Comparison of ENCODE assay signal across 1 cellular context in the genomic region with DNA sequence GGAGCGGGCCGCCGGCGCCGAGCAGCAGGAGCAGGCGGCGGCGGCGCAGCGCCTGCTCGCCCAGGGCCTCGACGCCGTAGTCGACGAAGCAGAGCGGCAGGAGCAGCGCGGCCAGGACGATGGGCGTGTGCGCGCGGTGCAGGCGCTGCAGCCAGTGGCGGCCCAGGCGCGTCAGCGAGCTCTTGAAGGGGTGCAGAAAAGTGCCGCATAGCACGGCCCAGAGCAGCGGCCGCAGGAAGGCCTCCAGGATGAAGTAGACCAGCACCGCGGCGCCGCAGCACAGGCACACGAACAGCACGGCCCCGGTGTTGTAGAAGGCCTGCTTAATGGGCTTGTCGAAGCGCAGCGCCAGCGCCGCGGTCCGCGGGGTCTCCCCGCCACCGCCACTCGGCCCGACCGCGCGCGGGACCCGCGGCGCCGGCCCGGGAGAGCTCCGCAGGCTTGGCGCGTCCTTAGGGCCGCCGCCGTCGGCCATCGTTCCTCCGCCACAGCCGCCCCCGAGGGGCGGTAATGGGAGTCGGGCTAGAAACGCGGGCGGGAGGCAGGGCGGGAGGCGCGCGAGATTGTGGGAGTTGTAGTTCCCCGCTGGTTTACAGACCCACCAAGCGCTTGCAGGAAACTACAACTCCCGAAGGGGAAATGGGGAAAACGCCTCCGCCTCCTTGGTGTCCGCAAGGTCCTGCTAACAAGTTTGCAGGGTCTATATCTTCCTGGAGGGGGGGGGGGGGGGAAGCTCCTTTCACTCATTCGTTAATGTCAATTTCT.
TF ChIP-seq lines count a peak whose summit lies in the region.

A gene (minus strand): TSS at position 509 of the 765 bp plus-strand sequence. CDS start 34 bp downstream, at position 475.

TF ChIP-seq in K562, 482 proteins besides CTCF, POLR2A, EP300 and RAD21 (continued from another document and continues in another):
- TF ChIP-seq, protein P1, sequence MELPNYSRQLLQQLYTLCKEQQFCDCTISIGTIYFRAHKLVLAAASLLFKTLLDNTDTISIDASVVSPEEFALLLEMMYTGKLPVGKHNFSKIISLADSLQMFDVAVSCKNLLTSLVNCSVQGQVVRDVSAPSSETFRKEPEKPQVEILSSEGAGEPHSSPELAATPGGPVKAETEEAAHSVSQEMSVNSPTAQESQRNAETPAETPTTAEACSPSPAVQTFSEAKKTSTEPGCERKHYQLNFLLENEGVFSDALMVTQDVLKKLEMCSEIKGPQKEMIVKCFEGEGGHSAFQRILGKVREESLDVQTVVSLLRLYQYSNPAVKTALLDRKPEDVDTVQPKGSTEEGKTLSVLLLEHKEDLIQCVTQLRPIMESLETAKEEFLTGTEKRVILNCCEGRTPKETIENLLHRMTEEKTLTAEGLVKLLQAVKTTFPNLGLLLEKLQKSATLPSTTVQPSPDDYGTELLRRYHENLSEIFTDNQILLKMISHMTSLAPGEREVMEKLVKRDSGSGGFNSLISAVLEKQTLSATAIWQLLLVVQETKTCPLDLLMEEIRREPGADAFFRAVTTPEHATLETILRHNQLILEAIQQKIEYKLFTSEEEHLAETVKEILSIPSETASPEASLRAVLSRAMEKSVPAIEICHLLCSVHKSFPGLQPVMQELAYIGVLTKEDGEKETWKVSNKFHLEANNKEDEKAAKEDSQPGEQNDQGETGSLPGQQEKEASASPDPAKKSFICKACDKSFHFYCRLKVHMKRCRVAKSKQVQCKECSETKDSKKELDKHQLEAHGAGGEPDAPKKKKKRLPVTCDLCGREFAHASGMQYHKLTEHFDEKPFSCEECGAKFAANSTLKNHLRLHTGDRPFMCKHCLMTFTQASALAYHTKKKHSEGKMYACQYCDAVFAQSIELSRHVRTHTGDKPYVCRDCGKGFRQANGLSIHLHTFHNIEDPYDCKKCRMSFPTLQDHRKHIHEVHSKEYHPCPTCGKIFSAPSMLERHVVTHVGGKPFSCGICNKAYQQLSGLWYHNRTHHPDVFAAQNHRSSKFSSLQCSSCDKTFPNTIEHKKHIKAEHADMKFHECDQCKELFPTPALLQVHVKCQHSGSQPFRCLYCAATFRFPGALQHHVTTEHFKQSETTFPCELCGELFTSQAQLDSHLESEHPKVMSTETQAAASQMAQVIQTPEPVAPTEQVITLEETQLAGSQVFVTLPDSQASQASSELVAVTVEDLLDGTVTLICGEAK (IDR thresholded peaks at IDR 0.05), result 0 out of 2 replicates have a peak, but pooled peaks have one; percentile 7
- TF ChIP-seq, protein P1 (CRISPR knock-in tag; IDR thresholded peaks at IDR 0.05), result no peak
- TF ChIP-seq ZNF408 (CRISPR knock-in tag; IDR thresholded peaks at IDR 0.05; ENCODE audit: low read depth) (no peak), MAZ (CRISPR knock-in tag; conservative IDR thresholded peaks at IDR 0.05 in 1 of 2, IDR thresholded peaks at IDR 0.05 in 1 of 2) (peak; percentile 99), CTBP1 (IDR thresholded peaks at IDR 0.05; ENCODE audit: borderline replicate concordance) (peak; percentile 52; the same call in 1 of the 2 replicates), PYGO2 (tag; IDR thresholded peaks at IDR 0.05) (no peak), FOXA1 (IDR thresholded peaks at IDR 0.05; ENCODE audit: borderline replicate concordance) (no peak), HNRNPUL1 (IDR thresholded peaks at IDR 0.05; ENCODE audit: low read length) (no peak), TRIM28 (IDR thresholded peaks at IDR 0.05) (no peak), ZBTB8A (IDR thresholded peaks at IDR 0.05; ENCODE audit: partially characterized antibody) (no peak), ZZZ3 (IDR thresholded peaks at IDR 0.05) (no peak), SAFB (IDR thresholded peaks at IDR 0.05; ENCODE audit: borderline replicate concordance, low read depth, low read length) (no peak), TCF3 (CRISPR knock-in tag; IDR thresholded peaks at IDR 0.05) (0 out of 2 replicates have a peak, but pooled peaks have one; percentile 13), EP400 (IDR thresholded peaks at IDR 0.05) (no peak; the same call in 1 of the 2 replicates), HDAC3 (IDR thresholded peaks at IDR 0.05; ENCODE audit: borderline replicate concordance, partially characterized antibody) (no peak)
- TF ChIP-seq, protein P2, sequence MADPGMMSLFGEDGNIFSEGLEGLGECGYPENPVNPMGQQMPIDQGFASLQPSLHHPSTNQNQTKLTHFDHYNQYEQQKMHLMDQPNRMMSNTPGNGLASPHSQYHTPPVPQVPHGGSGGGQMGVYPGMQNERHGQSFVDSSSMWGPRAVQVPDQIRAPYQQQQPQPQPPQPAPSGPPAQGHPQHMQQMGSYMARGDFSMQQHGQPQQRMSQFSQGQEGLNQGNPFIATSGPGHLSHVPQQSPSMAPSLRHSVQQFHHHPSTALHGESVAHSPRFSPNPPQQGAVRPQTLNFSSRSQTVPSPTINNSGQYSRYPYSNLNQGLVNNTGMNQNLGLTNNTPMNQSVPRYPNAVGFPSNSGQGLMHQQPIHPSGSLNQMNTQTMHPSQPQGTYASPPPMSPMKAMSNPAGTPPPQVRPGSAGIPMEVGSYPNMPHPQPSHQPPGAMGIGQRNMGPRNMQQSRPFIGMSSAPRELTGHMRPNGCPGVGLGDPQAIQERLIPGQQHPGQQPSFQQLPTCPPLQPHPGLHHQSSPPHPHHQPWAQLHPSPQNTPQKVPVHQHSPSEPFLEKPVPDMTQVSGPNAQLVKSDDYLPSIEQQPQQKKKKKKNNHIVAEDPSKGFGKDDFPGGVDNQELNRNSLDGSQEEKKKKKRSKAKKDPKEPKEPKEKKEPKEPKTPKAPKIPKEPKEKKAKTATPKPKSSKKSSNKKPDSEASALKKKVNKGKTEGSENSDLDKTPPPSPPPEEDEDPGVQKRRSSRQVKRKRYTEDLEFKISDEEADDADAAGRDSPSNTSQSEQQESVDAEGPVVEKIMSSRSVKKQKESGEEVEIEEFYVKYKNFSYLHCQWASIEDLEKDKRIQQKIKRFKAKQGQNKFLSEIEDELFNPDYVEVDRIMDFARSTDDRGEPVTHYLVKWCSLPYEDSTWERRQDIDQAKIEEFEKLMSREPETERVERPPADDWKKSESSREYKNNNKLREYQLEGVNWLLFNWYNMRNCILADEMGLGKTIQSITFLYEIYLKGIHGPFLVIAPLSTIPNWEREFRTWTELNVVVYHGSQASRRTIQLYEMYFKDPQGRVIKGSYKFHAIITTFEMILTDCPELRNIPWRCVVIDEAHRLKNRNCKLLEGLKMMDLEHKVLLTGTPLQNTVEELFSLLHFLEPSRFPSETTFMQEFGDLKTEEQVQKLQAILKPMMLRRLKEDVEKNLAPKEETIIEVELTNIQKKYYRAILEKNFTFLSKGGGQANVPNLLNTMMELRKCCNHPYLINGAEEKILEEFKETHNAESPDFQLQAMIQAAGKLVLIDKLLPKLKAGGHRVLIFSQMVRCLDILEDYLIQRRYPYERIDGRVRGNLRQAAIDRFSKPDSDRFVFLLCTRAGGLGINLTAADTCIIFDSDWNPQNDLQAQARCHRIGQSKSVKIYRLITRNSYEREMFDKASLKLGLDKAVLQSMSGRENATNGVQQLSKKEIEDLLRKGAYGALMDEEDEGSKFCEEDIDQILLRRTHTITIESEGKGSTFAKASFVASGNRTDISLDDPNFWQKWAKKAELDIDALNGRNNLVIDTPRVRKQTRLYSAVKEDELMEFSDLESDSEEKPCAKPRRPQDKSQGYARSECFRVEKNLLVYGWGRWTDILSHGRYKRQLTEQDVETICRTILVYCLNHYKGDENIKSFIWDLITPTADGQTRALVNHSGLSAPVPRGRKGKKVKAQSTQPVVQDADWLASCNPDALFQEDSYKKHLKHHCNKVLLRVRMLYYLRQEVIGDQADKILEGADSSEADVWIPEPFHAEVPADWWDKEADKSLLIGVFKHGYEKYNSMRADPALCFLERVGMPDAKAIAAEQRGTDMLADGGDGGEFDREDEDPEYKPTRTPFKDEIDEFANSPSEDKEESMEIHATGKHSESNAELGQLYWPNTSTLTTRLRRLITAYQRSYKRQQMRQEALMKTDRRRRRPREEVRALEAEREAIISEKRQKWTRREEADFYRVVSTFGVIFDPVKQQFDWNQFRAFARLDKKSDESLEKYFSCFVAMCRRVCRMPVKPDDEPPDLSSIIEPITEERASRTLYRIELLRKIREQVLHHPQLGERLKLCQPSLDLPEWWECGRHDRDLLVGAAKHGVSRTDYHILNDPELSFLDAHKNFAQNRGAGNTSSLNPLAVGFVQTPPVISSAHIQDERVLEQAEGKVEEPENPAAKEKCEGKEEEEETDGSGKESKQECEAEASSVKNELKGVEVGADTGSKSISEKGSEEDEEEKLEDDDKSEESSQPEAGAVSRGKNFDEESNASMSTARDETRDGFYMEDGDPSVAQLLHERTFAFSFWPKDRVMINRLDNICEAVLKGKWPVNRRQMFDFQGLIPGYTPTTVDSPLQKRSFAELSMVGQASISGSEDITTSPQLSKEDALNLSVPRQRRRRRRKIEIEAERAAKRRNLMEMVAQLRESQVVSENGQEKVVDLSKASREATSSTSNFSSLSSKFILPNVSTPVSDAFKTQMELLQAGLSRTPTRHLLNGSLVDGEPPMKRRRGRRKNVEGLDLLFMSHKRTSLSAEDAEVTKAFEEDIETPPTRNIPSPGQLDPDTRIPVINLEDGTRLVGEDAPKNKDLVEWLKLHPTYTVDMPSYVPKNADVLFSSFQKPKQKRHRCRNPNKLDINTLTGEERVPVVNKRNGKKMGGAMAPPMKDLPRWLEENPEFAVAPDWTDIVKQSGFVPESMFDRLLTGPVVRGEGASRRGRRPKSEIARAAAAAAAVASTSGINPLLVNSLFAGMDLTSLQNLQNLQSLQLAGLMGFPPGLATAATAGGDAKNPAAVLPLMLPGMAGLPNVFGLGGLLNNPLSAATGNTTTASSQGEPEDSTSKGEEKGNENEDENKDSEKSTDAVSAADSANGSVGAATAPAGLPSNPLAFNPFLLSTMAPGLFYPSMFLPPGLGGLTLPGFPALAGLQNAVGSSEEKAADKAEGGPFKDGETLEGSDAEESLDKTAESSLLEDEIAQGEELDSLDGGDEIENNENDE (IDR thresholded peaks at IDR 0.05; ENCODE audit: low read depth, low read length), result no peak
- TF ChIP-seq, protein P3, sequence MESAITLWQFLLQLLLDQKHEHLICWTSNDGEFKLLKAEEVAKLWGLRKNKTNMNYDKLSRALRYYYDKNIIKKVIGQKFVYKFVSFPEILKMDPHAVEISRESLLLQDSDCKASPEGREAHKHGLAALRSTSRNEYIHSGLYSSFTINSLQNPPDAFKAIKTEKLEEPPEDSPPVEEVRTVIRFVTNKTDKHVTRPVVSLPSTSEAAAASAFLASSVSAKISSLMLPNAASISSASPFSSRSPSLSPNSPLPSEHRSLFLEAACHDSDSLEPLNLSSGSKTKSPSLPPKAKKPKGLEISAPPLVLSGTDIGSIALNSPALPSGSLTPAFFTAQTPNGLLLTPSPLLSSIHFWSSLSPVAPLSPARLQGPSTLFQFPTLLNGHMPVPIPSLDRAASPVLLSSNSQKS (CRISPR knock-in tag; IDR thresholded peaks at IDR 0.05), result no peak
- TF ChIP-seq, protein P4, sequence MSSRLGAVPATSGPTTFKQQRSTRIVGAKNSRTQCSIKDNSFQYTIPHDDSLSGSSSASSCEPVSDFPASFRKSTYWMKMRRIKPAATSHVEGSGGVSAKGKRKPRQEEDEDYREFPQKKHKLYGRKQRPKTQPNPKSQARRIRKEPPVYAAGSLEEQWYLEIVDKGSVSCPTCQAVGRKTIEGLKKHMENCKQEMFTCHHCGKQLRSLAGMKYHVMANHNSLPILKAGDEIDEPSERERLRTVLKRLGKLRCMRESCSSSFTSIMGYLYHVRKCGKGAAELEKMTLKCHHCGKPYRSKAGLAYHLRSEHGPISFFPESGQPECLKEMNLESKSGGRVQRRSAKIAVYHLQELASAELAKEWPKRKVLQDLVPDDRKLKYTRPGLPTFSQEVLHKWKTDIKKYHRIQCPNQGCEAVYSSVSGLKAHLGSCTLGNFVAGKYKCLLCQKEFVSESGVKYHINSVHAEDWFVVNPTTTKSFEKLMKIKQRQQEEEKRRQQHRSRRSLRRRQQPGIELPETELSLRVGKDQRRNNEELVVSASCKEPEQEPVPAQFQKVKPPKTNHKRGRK (tag; IDR thresholded peaks at IDR 0.05), result no peak
- TF ChIP-seq, protein P5, sequence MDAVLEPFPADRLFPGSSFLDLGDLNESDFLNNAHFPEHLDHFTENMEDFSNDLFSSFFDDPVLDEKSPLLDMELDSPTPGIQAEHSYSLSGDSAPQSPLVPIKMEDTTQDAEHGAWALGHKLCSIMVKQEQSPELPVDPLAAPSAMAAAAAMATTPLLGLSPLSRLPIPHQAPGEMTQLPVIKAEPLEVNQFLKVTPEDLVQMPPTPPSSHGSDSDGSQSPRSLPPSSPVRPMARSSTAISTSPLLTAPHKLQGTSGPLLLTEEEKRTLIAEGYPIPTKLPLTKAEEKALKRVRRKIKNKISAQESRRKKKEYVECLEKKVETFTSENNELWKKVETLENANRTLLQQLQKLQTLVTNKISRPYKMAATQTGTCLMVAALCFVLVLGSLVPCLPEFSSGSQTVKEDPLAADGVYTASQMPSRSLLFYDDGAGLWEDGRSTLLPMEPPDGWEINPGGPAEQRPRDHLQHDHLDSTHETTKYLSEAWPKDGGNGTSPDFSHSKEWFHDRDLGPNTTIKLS (IDR thresholded peaks at IDR 0.05; ENCODE audit: borderline replicate concordance, low read depth), result peak; percentile 92
- TF ChIP-seq, protein P6, sequence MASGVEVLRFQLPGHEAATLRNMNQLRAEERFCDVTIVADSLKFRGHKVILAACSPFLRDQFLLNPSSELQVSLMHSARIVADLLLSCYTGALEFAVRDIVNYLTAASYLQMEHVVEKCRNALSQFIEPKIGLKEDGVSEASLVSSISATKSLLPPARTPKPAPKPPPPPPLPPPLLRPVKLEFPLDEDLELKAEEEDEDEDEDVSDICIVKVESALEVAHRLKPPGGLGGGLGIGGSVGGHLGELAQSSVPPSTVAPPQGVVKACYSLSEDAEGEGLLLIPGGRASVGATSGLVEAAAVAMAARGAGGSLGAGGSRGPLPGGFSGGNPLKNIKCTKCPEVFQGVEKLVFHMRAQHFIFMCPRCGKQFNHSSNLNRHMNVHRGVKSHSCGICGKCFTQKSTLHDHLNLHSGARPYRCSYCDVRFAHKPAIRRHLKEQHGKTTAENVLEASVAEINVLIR (CRISPR knock-in tag; IDR thresholded peaks at IDR 0.05), result 0 out of 2 replicates have a peak, but pooled peaks have one; percentile 12
